ENCODE assay signal across 21 cellular contexts in the genomic region with DNA sequence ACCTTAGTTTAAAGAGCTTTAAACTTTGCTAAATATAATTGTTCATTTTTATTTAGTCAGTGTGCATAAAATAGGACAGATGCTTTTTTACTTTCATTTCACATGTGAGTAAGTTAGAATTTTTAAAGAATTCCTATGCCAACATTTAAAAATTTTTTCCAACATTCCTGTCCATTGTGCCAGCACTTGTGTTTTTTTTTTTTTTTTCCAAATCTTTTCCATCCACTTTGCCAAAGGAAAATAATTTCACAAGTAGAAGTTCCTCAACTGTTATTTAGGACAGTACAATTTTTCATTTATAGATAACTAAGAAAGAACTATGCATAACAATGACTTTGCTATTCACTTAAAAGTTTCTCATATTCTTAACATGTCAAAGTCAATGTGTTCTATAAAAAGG.
DNase-seq lines count a peak whose midpoint lies in the region; ATAC-seq and TF ChIP-seq lines count a peak whose summit lies in the region.
"Had no signal": no experiment of that assay in that cellular context is flagged by ENCODE, and none has a peak within 500 bp of the region (broad histone marks: within the 10 kb centered on the region; RNA-seq: fewer than 3 reads in every experiment).

No MANE protein-coding gene starts in this region.

- H4K20me1 ChIP-seq in osteoblast (ENCODE audit: insufficient read depth, low read length) = no peaks in the 10 kb centered on the region
- H4K20me1 ChIP-seq: BLaER1 treated with 17β-estradiol and CSF1 and Interleukin-3, amounts not matched to agents 10 nM and 100 nM had no signal

- DNase-seq in fibroblast of gingiva (ENCODE audit: low read depth) (peak; percentile 41), osteoblast (ENCODE audit: insufficient read length, low spot score, missing footprints) (no peak), HFFc6 (no peak), NOMO-1 treated with DMSO at 0.1 percent for 48 hours (lab: John Stamatoyannopoulos, UW; ENCODE audit: unreplicated experiment) (no peak), caudate nucleus (lab: John Stamatoyannopoulos, UW) (no peak)
- DNase-seq: ACHN; CD8-positive, alpha-beta T cell; DMS153; KG1; NCI-H1092; NCI-H1436; NCI-H187 treated with DMSO at 0.1 percent for 48 hours; NCI-H2227 treated with DMSO at 0.1 percent for 48 hours; NCI-H510A treated with DMSO at 0.1 percent for 48 hours; NCI-H748 treated with DMSO at 0.1 percent for 48 hours; NK-92 treated with Interleukin-12 subunit alpha and Interleukin-12 subunit beta, amount 100 ng/mL, for 24 hours; Peyer's patch had no signal

- peak overlapping the region; percentile 4 for H2AFZ ChIP-seq in osteoblast (ENCODE audit: low read length)

- H3K9me3 Mint-ChIP-seq in HFFc6 = no peaks in the 10 kb centered on the region
- H3K9me3 Mint-ChIP-seq: CD8-positive, alpha-beta T cell had no signal

- peak overlapping the region; percentile 35 for H3K4me2 ChIP-seq in osteoblast (ENCODE audit: insufficient read depth, low read length)
- H3K4me2 ChIP-seq: BLaER1 treated with 17β-estradiol and CSF1 and Interleukin-3, amounts not matched to agents 10 nM and 100 nM had no signal

- H3K27me3 ChIP-seq in osteoblast (ENCODE audit: insufficient read depth, low read length) = no peaks in the 10 kb centered on the region
- H3K27me3 ChIP-seq: BLaER1 treated with 17β-estradiol and CSF1 and Interleukin-3, amounts not matched to agents 10 nM and 100 nM; Peyer's patch had no signal

- H3K4me1 Mint-ChIP-seq in HFFc6 (ENCODE audit: low read depth) = peaks cover 11% of the 10 kb centered on the region; the same call in 1 of the 2 replicates

- no peak for TF ChIP-seq EP300 in Ishikawa (IDR thresholded peaks at IDR 0.05; ENCODE audit: borderline replicate concordance)

- H3K36me3 Mint-ChIP-seq in HFFc6 (ENCODE audit: low read depth) = peaks cover 22% of the 10 kb centered on the region
- H3K36me3 Mint-ChIP-seq: CD8-positive, alpha-beta T cell had no signal

- no peaks in the 10 kb centered on the region for H3K27me3 Mint-ChIP-seq in HFFc6 (ENCODE audit: insufficient read depth)

- H3K4me3 Mint-ChIP-seq in HFFc6 = no peak overlapping the region
- H3K4me3 Mint-ChIP-seq: CD8-positive, alpha-beta T cell had no signal

- no peak for TF ChIP-seq RAD21 in Ishikawa (IDR thresholded peaks at IDR 0.05; ENCODE audit: low read depth)

- peak overlapping the region; percentile 37 for H3K27ac ChIP-seq in osteoblast (ENCODE audit: low read depth, low read length)
- no peak overlapping the region for H3K27ac ChIP-seq in caudate nucleus (ENCODE audit: low read depth, low read length)
- H3K27ac ChIP-seq: BLaER1 treated with 17β-estradiol and CSF1 and Interleukin-3, amounts not matched to agents 10 nM and 100 nM; Peyer's patch had no signal

- peaks cover 25% of the 10 kb centered on the region for H3K36me3 ChIP-seq in osteoblast (ENCODE audit: insufficient read depth, low read length)
- H3K36me3 ChIP-seq: BLaER1 treated with 17β-estradiol and CSF1 and Interleukin-3, amounts not matched to agents 10 nM and 100 nM; Peyer's patch had no signal

- H3K4me1 ChIP-seq in osteoblast (ENCODE audit: insufficient read depth, low read length) = peaks cover 8% of the 10 kb centered on the region
- H3K4me1 ChIP-seq: BLaER1 treated with 17β-estradiol and CSF1 and Interleukin-3, amounts not matched to agents 10 nM and 100 nM; Peyer's patch had no signal

- TF ChIP-seq CTCF in osteoblast (IDR thresholded peaks at IDR 0.05; ENCODE audit: extremely low read depth, low read depth, low read length) (no peak), HFFc6 (IDR thresholded peaks at IDR 0.05) (no peak)

- peaks cover 8% of the 10 kb centered on the region for H3K79me2 ChIP-seq in osteoblast (ENCODE audit: insufficient read depth, low read length)

- ATAC-seq in HG03520 (IDR thresholded peaks at IDR 0.05; ENCODE audit: unreplicated experiment) = no peak
- ATAC-seq: CD8-positive, alpha-beta T cell; SK-N-SH treated with all-trans-retinoic acid at 6 μM for 48 hours had no signal

- H3K9me3 ChIP-seq in osteoblast (ENCODE audit: low read depth, low read length) = no peaks in the 10 kb centered on the region
- H3K9me3 ChIP-seq: BLaER1 treated with 17β-estradiol and CSF1 and Interleukin-3, amounts not matched to agents 10 nM and 100 nM; Peyer's patch had no signal

- H3K27ac Mint-ChIP-seq in HFFc6 = no peak overlapping the region
- H3K27ac Mint-ChIP-seq: CD8-positive, alpha-beta T cell had no signal

- H3K4me3 ChIP-seq in osteoblast (ENCODE audit: insufficient read depth, low read length) = no peak overlapping the region
- H3K4me3 ChIP-seq: BLaER1 treated with 17β-estradiol and CSF1 and Interleukin-3, amounts not matched to agents 10 nM and 100 nM; Peyer's patch had no signal

TF ChIP-seq in Ishikawa, 13 proteins besides CTCF, POLR2A, EP300 and RAD21:
- no peak for TF ChIP-seq EGR1 (IDR thresholded peaks at IDR 0.05)
- peak; percentile 32; the same call in 1 of the 2 replicates for TF ChIP-seq NFIC (IDR thresholded peaks at IDR 0.05)
